ENCODE assay signal across 13 cellular contexts in the genomic region with DNA sequence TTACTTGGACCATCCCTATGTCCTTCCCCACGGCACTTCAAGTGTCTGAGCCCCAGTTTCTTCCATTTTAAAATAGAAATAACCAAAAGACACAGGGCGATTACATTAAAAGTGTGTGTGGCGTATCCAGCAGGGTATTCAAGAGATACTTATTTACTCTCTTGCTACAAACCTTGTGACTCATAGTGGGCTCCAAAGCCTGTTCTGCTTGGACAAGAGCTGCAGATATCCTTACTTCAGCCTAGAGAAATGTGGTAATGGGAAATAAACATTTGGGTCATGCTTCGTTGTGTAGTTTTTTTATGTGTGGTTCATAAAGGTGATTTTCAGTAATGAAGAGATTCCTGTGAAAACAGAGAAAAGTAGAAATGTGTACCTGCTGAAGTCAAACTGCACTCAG.
"Had no signal": no experiment of that assay in that cellular context is flagged by ENCODE, and none has a peak within 500 bp of the region (broad histone marks: within the 10 kb centered on the region; RNA-seq: fewer than 3 reads in every experiment).

No MANE protein-coding gene starts in this region.

- H3K36me3 ChIP-seq: lower lobe of right lung, thyroid gland had no signal

- DNase-seq: activated CD4-positive, alpha-beta T cell treated with anti-CD3 and anti-CD28 coated beads, Interleukin-2, amount 50 U/mL, for 4 hours; activated gamma-delta T cell; activated T-cell treated with anti-CD3 and anti-CD28 coated beads, Interleukin-2, amount 50 U/mL, for 24 hours; cortex of kidney; effector CD8-positive, alpha-beta T cell; left cardiac atrium; lower lobe of right lung; naive B cell; small intestine; thyroid gland had no signal

- FAIRE-seq: small intestine, urothelium cell line had no signal

- ATAC-seq: activated CD4-positive, CD25-positive, alpha-beta regulatory T cell treated with anti-CD3 and anti-CD28 coated beads, Interleukin-2, amount 50 U/mL, for 24 hours; left cardiac atrium; lower lobe of right lung; stimulated activated effector memory CD8-positive, alpha-beta T cell treated with anti-CD3 and anti-CD28 coated beads, Interleukin-12 subunit alpha, Interleukin-12 subunit beta, amount 100 ng/mL, for 72 hours had no signal

- H3K4me3 ChIP-seq: lower lobe of right lung, thyroid gland had no signal

- H3K27ac ChIP-seq: lower lobe of right lung, thyroid gland had no signal

- H3K27me3 ChIP-seq: thyroid gland had no signal
